8 cellular contexts compared by ENCODE assay signal in the genomic region with DNA sequence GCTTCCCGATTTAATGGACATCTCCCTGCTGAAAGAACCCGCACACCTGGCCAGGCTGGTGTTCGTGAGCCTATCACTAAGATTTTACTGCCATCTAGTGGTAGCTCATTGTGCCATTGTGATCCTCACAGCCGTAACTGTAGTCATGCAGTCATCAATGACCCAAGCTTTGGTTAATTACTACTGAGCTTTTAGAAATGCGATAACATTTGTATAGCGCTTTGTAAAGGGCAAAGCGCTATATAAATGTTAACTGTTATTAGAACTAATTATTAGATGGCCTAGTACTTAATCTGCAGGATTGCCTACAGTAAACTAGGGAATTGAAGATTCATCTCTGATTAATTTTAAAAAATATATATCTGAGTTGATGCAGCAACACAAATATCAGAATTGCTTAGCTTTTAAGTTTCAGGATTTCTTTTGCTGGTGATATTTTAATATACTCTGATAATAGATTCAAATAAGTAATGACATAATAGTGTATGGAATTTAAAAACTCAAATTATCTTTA.
DNase-seq lines count a peak whose midpoint lies in the region; TF ChIP-seq lines count a peak whose summit lies in the region.

No MANE protein-coding gene starts in this region.

- H3K36me3 ChIP-seq in GM06990 (ENCODE audit: control insufficient read depth, insufficient read depth, low read length) (no peaks in the 10 kb centered on the region), HAP-1 (replicated peaks) (no peaks in the 10 kb centered on the region)

- H3K27me3 ChIP-seq in GM06990 (replicated peaks; ENCODE audit: control insufficient read depth, insufficient read depth, low read length) (no peaks in the 10 kb centered on the region), HAP-1 (ENCODE audit: low read depth) (no peaks in the 10 kb centered on the region)

- H3K4me1 ChIP-seq in HAP-1: peaks cover 9% of the 10 kb centered on the region

- peak; percentile 78 for TF ChIP-seq CTCF in GM06990 (IDR thresholded peaks at IDR 0.05; ENCODE audit: insufficient read depth, low read length, poor library complexity, severe bottlenecking)
- peak; percentile 92 for TF ChIP-seq CTCF in LNCaP clone FGC (IDR thresholded peaks at IDR 0.05; ENCODE audit: control insufficient read depth, extremely low read depth, insufficient read depth)
- peak; percentile 94 for TF ChIP-seq CTCF in progenitor cell of endocrine pancreas (IDR thresholded peaks at IDR 0.05; ENCODE audit: unreplicated experiment)

- H3K9me3 ChIP-seq in HAP-1: no peaks in the 10 kb centered on the region

- DNase-seq in GM06990 (ENCODE audit: extremely low read depth, insufficient read length): no peak
- DNase-seq in HAP-1 (ENCODE audit: low spot score in 2 of 2): peak; percentile 72
- peak; percentile 57 for DNase-seq in LNCaP clone FGC (ENCODE audit: low read depth)
- peak; percentile 79 for DNase-seq in RPMI8226
- peak; percentile 73 for DNase-seq in activated effector memory CD4-positive, alpha-beta T cell treated with anti-CD3 and anti-CD28 coated beads, Interleukin-2, amount 50 U/mL, for 16 hours
- peak; percentile 61 for DNase-seq in globus pallidus (ENCODE audit: low spot score)
- peak; percentile 43 for DNase-seq in progenitor cell of endocrine pancreas (ENCODE audit: low spot score, unreplicated experiment)
- no peak for DNase-seq in mesenteric fat pad (ENCODE audit: low spot score)

- peak overlapping the region; percentile 30 for H3K27ac Mint-ChIP-seq in progenitor cell of endocrine pancreas

- H3K4me3 Mint-ChIP-seq in progenitor cell of endocrine pancreas (ENCODE audit: low read depth): no peak overlapping the region

- H3K4me1 Mint-ChIP-seq in progenitor cell of endocrine pancreas (ENCODE audit: low read depth): peaks cover 2% of the 10 kb centered on the region

- in situ Hi-C loops in HAP-1 (cut with MboI; ENCODE audit: low sequenced_read_pairs): loop anchor here (10.0 kb wide), 1 partner anchor 586 kb away; no protein-coding TSS in a partner anchor

- peaks cover 2% of the 10 kb centered on the region for H3K9me3 Mint-ChIP-seq in progenitor cell of endocrine pancreas (ENCODE audit: low read depth)

- H3K4me3 ChIP-seq in GM06990 (replicated peaks; ENCODE audit: low read depth, low read length): no peak overlapping the region
- no peak overlapping the region for H3K4me3 ChIP-seq in HAP-1
- H3K4me3 ChIP-seq in LNCaP clone FGC (ENCODE audit: low read depth, low read length): no peak overlapping the region

- no peaks in the 10 kb centered on the region for H3K27me3 Mint-ChIP-seq in progenitor cell of endocrine pancreas

- peaks cover 10% of the 10 kb centered on the region for H3K36me3 Mint-ChIP-seq in progenitor cell of endocrine pancreas (ENCODE audit: insufficient read depth)

Comparison
In these comparisons a context has a peak if more than half of its experiments do, and no peak if none do; other contexts are left out.
1. DNase-seq: peak in HAP-1 (2 of 2), LNCaP clone FGC (single experiment), RPMI8226 (single experiment), activated effector memory CD4-positive, alpha-beta T cell treated with anti-CD3 and anti-CD28 coated beads, Interleukin-2, amount 50 U/mL, for 16 hours (single experiment), globus pallidus (single experiment) and progenitor cell of endocrine pancreas (single experiment); none in GM06990 (single experiment) and mesenteric fat pad (single experiment).
2. Peak in every context shown above with its lines, with median percentiles within 50 percentile points of each other: CTCF ChIP-seq.